Comparison of ENCODE assay signal across 8 cellular contexts in genomic region chr2:11133238-11133935, GRCh38. TPM values are rescaled to one million over a fixed set of nuclear protein-coding genes. Genes with fewer than 3 reads are reported as not detected.
DNase-seq lines count a peak whose midpoint lies in the region; ATAC-seq and TF ChIP-seq lines count a peak whose summit lies in the region.

No MANE protein-coding gene starts in this region.

- WGBS in lower leg skin, 2 donors = 31 to 32% methylated on average over 13 to 25 of the region's 25 CpGs

- no TSS peak for BruUV-seq in MCF 10A (replicated peaks; lab: Mats Ljungman, UMichigan)

- H3K4me1 Mint-ChIP-seq in activated T-cell treated with anti-CD3 and anti-CD28 coated beads, Interleukin-2, amount 50 U/mL, for 24 hours (ENCODE audit: low read depth) = peaks cover 31% of the 10 kb centered on the region
- H3K4me1 Mint-ChIP-seq in MCF 10A (ENCODE audit: insufficient read depth, unreplicated experiment) (peaks cover 12% of the 10 kb centered on the region), type B pancreatic cell (ENCODE audit: unreplicated experiment) (peaks cover 15% of the 10 kb centered on the region)

- ATAC-seq in GM19395 (IDR thresholded peaks at IDR 0.05; ENCODE audit: unreplicated experiment) = no peak

- CTCF ChIA-PET in MCF 10A (lab: Yijun Ruan, JAX) = interaction anchor here (0.5 to 6.3 kb wide), 68 partner anchors 10 to 1837 kb away, joined by 3 to 65 read pairs (median 4); partner anchors contain the start of gene E2F6

- TF ChIP-seq POLR2A in lower leg skin (IDR thresholded peaks at IDR 0.05) = no peak

- H3K27ac Mint-ChIP-seq in activated T-cell treated with anti-CD3 and anti-CD28 coated beads, Interleukin-2, amount 50 U/mL, for 24 hours = peak overlapping the region; percentile 87
- H3K27ac Mint-ChIP-seq in MCF 10A (ENCODE audit: low read depth, unreplicated experiment) (peak overlapping the region; percentile 94), type B pancreatic cell (peak overlapping the region; percentile 90)

- no peaks in the 10 kb centered on the region for H3K9me3 Mint-ChIP-seq in activated T-cell treated with anti-CD3 and anti-CD28 coated beads, Interleukin-2, amount 50 U/mL, for 24 hours
- H3K9me3 Mint-ChIP-seq in MCF 10A (ENCODE audit: unreplicated experiment) = no peaks in the 10 kb centered on the region
- H3K9me3 Mint-ChIP-seq in type B pancreatic cell = no peaks in the 10 kb centered on the region

- TF ChIP-seq CTCF in MCF 10A (IDR thresholded peaks at IDR 0.05; ENCODE audit: unreplicated experiment) = no peak
- no peak for TF ChIP-seq CTCF in lower leg skin (IDR thresholded peaks at IDR 0.05)
- TF ChIP-seq CTCF in type B pancreatic cell (conservative IDR thresholded peaks at IDR 0.05) = no peak
- no peak for TF ChIP-seq CTCF in GM13977 (IDR thresholded peaks at IDR 0.05; ENCODE audit: extremely low read depth, insufficient read depth, missing control alignments)

- POLR2A ChIA-PET in MCF 10A (lab: Yijun Ruan, JAX) = interaction anchor here (0.7 to 2.0 kb wide), 4 partner anchors 19 to 344 kb away, joined by 3 to 11 read pairs (median 5); partner anchors contain the start of gene SLC66A3

- H3K4me3 Mint-ChIP-seq in activated T-cell treated with anti-CD3 and anti-CD28 coated beads, Interleukin-2, amount 50 U/mL, for 24 hours = peak overlapping the region; percentile 69
- peak overlapping the region; percentile 76 for H3K4me3 Mint-ChIP-seq in MCF 10A (ENCODE audit: unreplicated experiment)
- peak overlapping the region; percentile 91 for H3K4me3 Mint-ChIP-seq in type B pancreatic cell

- intact Hi-C loops in MCF 10A (cut with micrococcal nuclease) = loop anchor here (2.0 kb wide), 2 partner anchors 101 to 209 kb away; no protein-coding TSS in a partner anchor
- intact Hi-C loops in lower leg skin (cut with DNase I; ENCODE audit: low total_unique reads) = loop anchor here (5.0 kb wide), 1 partner anchor 319 kb away; no protein-coding TSS in a partner anchor

- in situ Hi-C loops in GM13977 (cut with MboI; ENCODE audit: low pct_unique_long_range_greater_than_20kb, low sequenced_read_pairs, unreplicated experiment) = loop anchor here (25.0 kb wide), 2 partner anchors 279 to 454 kb away; no protein-coding TSS in a partner anchor

- H3K27me3 Mint-ChIP-seq in activated T-cell treated with anti-CD3 and anti-CD28 coated beads, Interleukin-2, amount 50 U/mL, for 24 hours = no peaks in the 10 kb centered on the region
- H3K27me3 Mint-ChIP-seq in MCF 10A (ENCODE audit: insufficient read depth, unreplicated experiment) (peaks cover 17% of the 10 kb centered on the region), type B pancreatic cell (peaks cover 13% of the 10 kb centered on the region)

- H3K4me3 ChIP-seq in lower leg skin (ENCODE audit: low read depth, poor library complexity, severe bottlenecking) = peak overlapping the region; percentile 21

- no peak for DNase-seq in activated T-cell treated with anti-CD3 and anti-CD28 coated beads, Interleukin-2, amount 50 U/mL, for 24 hours
- no peak for DNase-seq in activated T-cell treated with anti-CD3 and anti-CD28 coated beads, Interleukin-2, amount 50 U/mL, for 1 hour
- DNase-seq in MCF 10A (ENCODE audit: unreplicated experiment) (no peak), lower leg skin (ENCODE audit: low spot score in 2 of 2) (no peak), type B pancreatic cell (ENCODE audit: extremely low spot score, unreplicated experiment) (no peak), DMS 273 (lab: John Stamatoyannopoulos, UW; ENCODE audit: unreplicated experiment) (no peak), GM13977 (ENCODE audit: low spot score) (no peak)

- H3K36me3 Mint-ChIP-seq in activated T-cell treated with anti-CD3 and anti-CD28 coated beads, Interleukin-2, amount 50 U/mL, for 24 hours (ENCODE audit: low read depth) = no peaks in the 10 kb centered on the region
- H3K36me3 Mint-ChIP-seq in MCF 10A (ENCODE audit: insufficient read depth, unreplicated experiment) = no peaks in the 10 kb centered on the region
- no peaks in the 10 kb centered on the region for H3K36me3 Mint-ChIP-seq in type B pancreatic cell

RNA-seq across cellular contexts. Expression of gene SLC66A3, which starts 21.9 kb away (rescaled TPM):
- 3.7 and 5.0 TPM in 2 replicates for total RNA-seq in MCF 10A (2022)
- 10 to 100 TPM; 12.7 to 37.4 (median 22.0) TPM for total RNA-seq in lower leg skin
- total RNA-seq in type B pancreatic cell (ENCODE audit: low replicate concordance) = 6.3 and 6.5 TPM in 2 replicates
